ENCODE assay signal across 27 cellular contexts in the genomic region with DNA sequence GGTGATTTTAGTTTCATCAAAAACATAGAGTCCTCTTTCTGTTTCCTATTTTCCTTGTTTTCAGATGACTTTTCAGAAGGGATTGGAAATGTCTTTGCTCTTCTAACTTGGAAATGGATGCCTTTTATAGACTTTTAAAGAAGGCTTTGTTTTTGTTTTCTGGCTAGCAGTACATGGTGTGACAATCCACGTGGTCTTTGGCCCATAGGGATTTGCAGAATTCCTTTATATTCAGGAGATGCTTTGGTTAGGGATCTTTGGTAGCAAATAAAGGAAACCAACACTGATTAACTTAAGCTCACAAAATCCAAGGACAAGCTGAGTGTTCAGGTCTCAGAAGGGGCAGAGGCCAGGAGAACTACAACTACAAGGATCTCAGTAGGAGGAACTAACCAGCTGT. TPM values are rescaled to one million over a fixed set of nuclear protein-coding genes. Genes with fewer than 3 reads are reported as not detected.
"Had no signal": no experiment of that assay in that cellular context is flagged by ENCODE, and none has a peak within 500 bp of the region (broad histone marks: within the 10 kb centered on the region; RNA-seq: fewer than 3 reads in every experiment).

No MANE protein-coding gene starts in this region.

- H3K27me3 ChIP-seq: dorsolateral prefrontal cortex, gastroesophageal sphincter, hepatocyte, right atrium auricular region, suprapubic skin, thyroid gland, uterus had no signal

- H3K79me2 ChIP-seq: hepatocyte had no signal

- H3K4me1 ChIP-seq: gastroesophageal sphincter, left ventricle myocardium inferior, lower lobe of right lung, right atrium auricular region, thyroid gland, uterus had no signal

- H3K4me2 ChIP-seq: hepatocyte had no signal

- H3K9me3 Mint-ChIP-seq: naive B cell; stimulated activated effector memory CD8-positive, alpha-beta T cell treated with anti-CD3 and anti-CD28 coated beads, Interleukin-12 subunit alpha, Interleukin-12 subunit beta, amount 100 ng/mL, for 72 hours; type B pancreatic cell had no signal

- ATAC-seq: gastroesophageal sphincter; left cardiac atrium; lower lobe of right lung; stimulated activated effector memory CD8-positive, alpha-beta T cell treated with anti-CD3 and anti-CD28 coated beads, Interleukin-12 subunit alpha, Interleukin-12 subunit beta, amount 100 ng/mL, for 72 hours; stimulated activated naive CD8-positive, alpha-beta T cell treated with anti-CD3 and anti-CD28 coated beads, Interleukin-15, Interleukin-2, amounts not matched to agents 100 U/mL and 50 U/mL, for 24 hours had no signal

- H3K27ac Mint-ChIP-seq: naive B cell; stimulated activated effector memory CD8-positive, alpha-beta T cell treated with anti-CD3 and anti-CD28 coated beads, Interleukin-12 subunit alpha, Interleukin-12 subunit beta, amount 100 ng/mL, for 72 hours; type B pancreatic cell had no signal

- H3K27ac ChIP-seq: gastroesophageal sphincter, hepatocyte, left ventricle myocardium inferior, lower lobe of right lung, right atrium auricular region, suprapubic skin, thyroid gland, uterus had no signal

- H3K4me1 Mint-ChIP-seq: stimulated activated effector memory CD8-positive, alpha-beta T cell treated with anti-CD3 and anti-CD28 coated beads, Interleukin-12 subunit alpha, Interleukin-12 subunit beta, amount 100 ng/mL, for 72 hours had no signal

- H2AFZ ChIP-seq: hepatocyte had no signal

- H3K4me3 ChIP-seq: dorsolateral prefrontal cortex, gastroesophageal sphincter, hepatocyte, left ventricle myocardium inferior, lower lobe of right lung, right atrium auricular region, suprapubic skin, thyroid gland, uterus had no signal

- H3K36me3 Mint-ChIP-seq: naive B cell; stimulated activated effector memory CD8-positive, alpha-beta T cell treated with anti-CD3 and anti-CD28 coated beads, Interleukin-12 subunit alpha, Interleukin-12 subunit beta, amount 100 ng/mL, for 72 hours had no signal

- H3K9me3 ChIP-seq: lower lobe of right lung, suprapubic skin, thyroid gland, uterus had no signal

- DNase-seq: cortex of kidney; dorsolateral prefrontal cortex; effector CD8-positive, alpha-beta T cell; head of caudate nucleus; kidney; left cardiac atrium; left ventricle myocardium inferior; lower lobe of right lung; mesendoderm; naive B cell; small intestine; stimulated activated CD4-positive, alpha-beta T cell treated with anti-CD3 and anti-CD28 coated beads, Interleukin-4, amount 100 ng/mL, for 1 hour; stimulated activated CD8-positive, alpha-beta memory T cell treated with anti-CD3 and anti-CD28 coated beads, Interleukin-4, amount 100 ng/mL, for 48 hours; stimulated activated naive CD8-positive, alpha-beta T cell treated with anti-CD3 and anti-CD28 coated beads, Interleukin-15, Interleukin-2, amounts not matched to agents 100 U/mL and 50 U/mL, for 24 hours; thyroid gland; uterus had no signal

- H3K36me3 ChIP-seq: gastroesophageal sphincter, left ventricle myocardium inferior, lower lobe of right lung, right atrium auricular region, suprapubic skin, thyroid gland, uterus had no signal

- H3K27me3 Mint-ChIP-seq: naive B cell, type B pancreatic cell had no signal

- H3K4me3 Mint-ChIP-seq: naive B cell; nephron; stimulated activated effector memory CD8-positive, alpha-beta T cell treated with anti-CD3 and anti-CD28 coated beads, Interleukin-12 subunit alpha, Interleukin-12 subunit beta, amount 100 ng/mL, for 72 hours; type B pancreatic cell had no signal

RNA-seq across cellular contexts. Expression of a gene that starts 58.5 kb away (rescaled TPM):
- total RNA-seq: gastroesophageal sphincter, kidney, left cardiac atrium, left ventricle myocardium inferior, lower lobe of right lung, omental fat pad, posterior vena cava, right atrium auricular region, suprapubic skin, thyroid gland had no signal
- polyA plus RNA-seq: esophagus, fibroblast of lung, hepatocyte, small intestine had no signal
